In genomic region chr1:66395202-66396061, GRCh38 we compare ENCODE assay signal across 11 cellular contexts.
DNase-seq lines count a peak whose midpoint lies in the region; ATAC-seq and TF ChIP-seq lines count a peak whose summit lies in the region.
"Had no signal": no experiment of that assay in that cellular context is flagged by ENCODE, and none has a peak within 500 bp of the region (broad histone marks: within the 10 kb centered on the region; RNA-seq: fewer than 3 reads in every experiment).

No MANE protein-coding gene starts in this region.

- H3K4me3 Mint-ChIP-seq in natural killer cell treated with Interleukin-12 subunit alpha and Interleukin-12 subunit beta and Interleukin-15 and Interleukin-18, amount 100 ng/mL, for 72 hours: no peak overlapping the region
- H3K4me3 Mint-ChIP-seq: central memory CD8-positive, alpha-beta T cell had no signal

- H3K4me1 ChIP-seq in adipocyte (ENCODE audit: control insufficient read depth, insufficient read depth, low read length): peaks cover 30% of the 10 kb centered on the region

- H3K36me3 ChIP-seq in GM06990 (ENCODE audit: control insufficient read depth, insufficient read depth, low read length) (no peaks in the 10 kb centered on the region), adipocyte (ENCODE audit: control insufficient read depth, insufficient read depth, low read length, severe bottlenecking) (no peaks in the 10 kb centered on the region)

- H3K4me3 ChIP-seq in GM06990 (replicated peaks; ENCODE audit: low read depth, low read length) (no peak overlapping the region), adipocyte (ENCODE audit: low read length) (no peak overlapping the region)
- H3K4me3 ChIP-seq: SK-N-MC had no signal

- TF ChIP-seq CTCF in GM06990 (IDR thresholded peaks at IDR 0.05; ENCODE audit: insufficient read depth, low read length, poor library complexity, severe bottlenecking): no peak

- peaks cover 24 to 30% of the 10 kb centered on the region in 2 donors for H3K4me1 Mint-ChIP-seq in natural killer cell treated with Interleukin-12 subunit alpha and Interleukin-12 subunit beta and Interleukin-15 and Interleukin-18, amount 100 ng/mL, for 72 hours (ENCODE audit: low read depth in 2 of 2)

- no peak overlapping the region for H3K9ac ChIP-seq in adipocyte (ENCODE audit: low read length)

- H3K27ac Mint-ChIP-seq in natural killer cell treated with Interleukin-12 subunit alpha and Interleukin-12 subunit beta and Interleukin-15 and Interleukin-18, amount 100 ng/mL, for 72 hours: peak overlapping the region; percentile 6 to 40

- H3K9me3 Mint-ChIP-seq in natural killer cell treated with Interleukin-12 subunit alpha and Interleukin-12 subunit beta and Interleukin-15 and Interleukin-18, amount 100 ng/mL, for 72 hours: peaks cover 9% of the 10 kb centered on the region
- H3K9me3 Mint-ChIP-seq: central memory CD8-positive, alpha-beta T cell had no signal

- H3K27me3 ChIP-seq in GM06990 (replicated peaks; ENCODE audit: control insufficient read depth, insufficient read depth, low read length) (no peaks in the 10 kb centered on the region), adipocyte (replicated peaks; ENCODE audit: control insufficient read depth, insufficient read depth, low read length) (no peaks in the 10 kb centered on the region)

- peak; percentile 59 for DNase-seq in GM06990 (ENCODE audit: extremely low read depth, insufficient read length)
- peak; percentile 64 for DNase-seq in adipocyte (ENCODE audit: low read depth)
- no peak for DNase-seq in natural killer cell treated with Interleukin-12 subunit alpha and Interleukin-12 subunit beta and Interleukin-15 and Interleukin-18, amount 100 ng/mL, for 72 hours (ENCODE audit: low spot score)
- DNase-seq in stimulated activated CD4-positive, alpha-beta T cell treated with anti-CD3 and anti-CD28 coated beads, Interleukin-15, amount 100 ng/mL, for 24 hours: no peak
- DNase-seq in SK-N-DZ (ENCODE audit: low spot score): no peak
- DNase-seq: NCI-H187 treated with DMSO at 0.1 percent for 48 hours had no signal

- H3K36me3 Mint-ChIP-seq in natural killer cell treated with Interleukin-12 subunit alpha and Interleukin-12 subunit beta and Interleukin-15 and Interleukin-18, amount 100 ng/mL, for 72 hours: peaks cover 4% of the 10 kb centered on the region

- ATAC-seq in HG02759 (IDR thresholded peaks at IDR 0.05; ENCODE audit: unreplicated experiment): peak; percentile 21
- peak in 1 of 2 donors; percentile 49 for ATAC-seq in natural killer cell treated with Interleukin-12 subunit alpha and Interleukin-12 subunit beta and Interleukin-15 and Interleukin-18, amount 100 ng/mL, for 72 hours
- ATAC-seq in HG03175 (IDR thresholded peaks at IDR 0.05; ENCODE audit: unreplicated experiment): no peak
- no peak for ATAC-seq in HG03521 (IDR thresholded peaks at IDR 0.05; ENCODE audit: unreplicated experiment)

- no peaks in the 10 kb centered on the region for H3K9me3 ChIP-seq in adipocyte (ENCODE audit: control insufficient read depth, low read length)

- H3K27me3 Mint-ChIP-seq in natural killer cell treated with Interleukin-12 subunit alpha and Interleukin-12 subunit beta and Interleukin-15 and Interleukin-18, amount 100 ng/mL, for 72 hours: peaks cover 3 to 7% of the 10 kb centered on the region in 2 donors
- H3K27me3 Mint-ChIP-seq: central memory CD8-positive, alpha-beta T cell had no signal

Comparison
In these comparisons a context has a peak if more than half of its experiments do, and no peak if none do; other contexts are left out.
1. DNase-seq: peak in GM06990 (single experiment) and adipocyte (single experiment); none in natural killer cell treated with Interleukin-12 subunit alpha and Interleukin-12 subunit beta and Interleukin-15 and Interleukin-18, amount 100 ng/mL, for 72 hours (single experiment), stimulated activated CD4-positive, alpha-beta T cell treated with anti-CD3 and anti-CD28 coated beads, Interleukin-15, amount 100 ng/mL, for 24 hours (single experiment) and SK-N-DZ (single experiment).